9 cellular contexts compared by ENCODE assay signal in the genomic region with DNA sequence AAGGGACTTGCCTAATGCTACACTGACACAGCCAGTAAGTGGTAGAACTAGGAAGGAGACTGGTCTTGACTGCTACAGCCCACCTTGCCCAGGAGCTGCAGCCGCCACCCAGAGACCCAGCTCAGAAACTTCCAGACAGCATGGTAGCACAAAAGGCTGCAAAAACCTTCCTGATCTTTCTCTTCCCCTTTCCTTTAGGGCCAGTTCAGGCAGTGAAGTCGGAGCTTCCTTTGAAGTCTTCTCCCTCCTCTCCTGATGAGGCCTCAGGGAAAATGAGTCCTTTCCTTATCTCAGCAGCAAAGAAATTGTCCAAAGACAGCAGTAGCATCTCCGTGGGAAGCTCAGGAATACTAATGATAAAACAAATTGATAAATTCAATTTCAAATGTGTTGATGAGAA. TPM values are rescaled to one million over a fixed set of nuclear protein-coding genes. Genes with fewer than 3 reads are reported as not detected.
"Had no signal": no experiment of that assay in that cellular context is flagged by ENCODE, and none has a peak within 500 bp of the region (broad histone marks: within the 10 kb centered on the region; RNA-seq: fewer than 3 reads in every experiment).

No MANE protein-coding gene starts in this region.

- H3K4me3 ChIP-seq: GM23338 had no signal

- H3K9me3 Mint-ChIP-seq: GM23338, H9, HFFc6, IgD-negative memory B cell had no signal

- H3K27ac Mint-ChIP-seq: GM23338, H9, HFFc6 had no signal

- ATAC-seq: GM23338, HepG2 had no signal

- H3K4me2 ChIP-seq: GM23338 had no signal

- H3K4me3 Mint-ChIP-seq: GM23338, H9, HFFc6, IgD-negative memory B cell had no signal

- H3K4me1 Mint-ChIP-seq: GM23338, H9 had no signal

- FAIRE-seq: H1, H54, HepG2 had no signal

- H3K36me3 Mint-ChIP-seq: IgD-negative memory B cell had no signal

- H3K27ac ChIP-seq: HL-60 had no signal

- H2AFZ ChIP-seq: GM23338 had no signal

- DNase-seq: H9, HCEC 1CT, HFFc6 had no signal

RNA-seq across cellular contexts. Expression of a gene that starts 21.0 kb away (rescaled TPM):
- total RNA-seq: HepG2 had no signal
